32 cellular contexts compared by ENCODE assay signal in the genomic region with DNA sequence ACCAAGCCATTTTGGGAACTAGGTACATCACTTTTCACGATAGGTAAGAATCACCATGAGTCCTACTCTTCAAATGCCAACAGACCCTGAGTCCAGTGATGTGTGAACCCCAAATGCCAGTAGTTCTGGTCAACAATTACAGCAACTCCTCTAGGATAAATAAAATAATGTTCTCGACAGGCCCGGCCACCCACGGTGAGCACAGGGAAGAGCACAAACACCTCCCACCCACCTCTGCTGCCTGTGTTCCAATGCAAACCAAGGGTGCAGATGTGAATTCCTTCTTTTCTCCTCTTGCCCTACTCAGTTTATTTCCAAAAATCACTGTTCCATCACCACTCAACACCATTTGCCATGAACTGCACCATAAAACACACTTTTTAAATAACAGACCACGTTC. TPM values are rescaled to one million over a fixed set of nuclear protein-coding genes. Genes with fewer than 3 reads are reported as not detected.
"Had no signal": no experiment of that assay in that cellular context is flagged by ENCODE, and none has a peak within 500 bp of the region (broad histone marks: within the 10 kb centered on the region; RNA-seq: fewer than 3 reads in every experiment).

No MANE protein-coding gene starts in this region.

- H3K4me3 ChIP-seq: cardiac muscle cell, SK-N-MC had no signal

- FAIRE-seq: TTC549 had no signal

- H3K4me2 ChIP-seq: KMS-11 had no signal

- H3K9me3 Mint-ChIP-seq: activated CD4-positive, alpha-beta memory T cell treated with anti-CD3 and anti-CD28 coated beads for 36 hours; activated CD4-positive, alpha-beta T cell treated with anti-CD3 and anti-CD28 coated beads, Interleukin-2, amount 10 ng/mL, durations not matched to agents 7 days and 5 days; activated T-cell treated with anti-CD3 and anti-CD28 coated beads, Interleukin-2, amount 50 U/mL, for 4 hours; activated T-helper 17 cell treated with anti-CD3 and anti-CD28 coated beads, Interleukin-2, amount 50 U/mL, for 72 hours; T-cell had no signal

- H3K27me3 Mint-ChIP-seq: activated CD4-positive, alpha-beta memory T cell treated with anti-CD3 and anti-CD28 coated beads for 36 hours; activated CD4-positive, alpha-beta T cell treated with anti-CD3 and anti-CD28 coated beads, Interleukin-2, amount 10 ng/mL, durations not matched to agents 7 days and 5 days; T-cell had no signal

- H3K4me1 Mint-ChIP-seq: activated CD4-positive, alpha-beta T cell treated with anti-CD3 and anti-CD28 coated beads, Interleukin-2, amount 10 ng/mL, durations not matched to agents 7 days and 5 days; activated T-helper 17 cell treated with anti-CD3 and anti-CD28 coated beads, Interleukin-2, amount 50 U/mL, for 72 hours; T-cell had no signal

- H3K36me3 Mint-ChIP-seq: activated CD4-positive, alpha-beta memory T cell treated with anti-CD3 and anti-CD28 coated beads for 36 hours; activated naive CD8-positive, alpha-beta T cell; T-cell had no signal

- H3K27ac ChIP-seq: brain microvascular endothelial cell, cardiac muscle cell, KMS-11, SK-N-MC had no signal

- H3K9ac ChIP-seq: KMS-11 had no signal

- H3K4me3 Mint-ChIP-seq: activated CD4-positive, alpha-beta memory T cell treated with anti-CD3 and anti-CD28 coated beads for 36 hours; activated CD4-positive, alpha-beta T cell treated with anti-CD3 and anti-CD28 coated beads, Interleukin-2, amount 10 ng/mL, durations not matched to agents 7 days and 5 days; activated naive CD4-positive, alpha-beta T cell treated with anti-CD3 and anti-CD28 coated beads for 36 hours; activated naive CD8-positive, alpha-beta T cell; activated T-cell treated with anti-CD3 and anti-CD28 coated beads, Interleukin-2, amount 50 U/mL, for 4 hours; activated T-helper 17 cell treated with anti-CD3 and anti-CD28 coated beads, Interleukin-2, amount 50 U/mL, for 72 hours; T-cell had no signal

- H3K27me3 ChIP-seq: brain microvascular endothelial cell, cardiac muscle cell had no signal

- H3K36me3 ChIP-seq: brain microvascular endothelial cell, cardiac muscle cell had no signal

- H3K27ac Mint-ChIP-seq: activated CD4-positive, alpha-beta memory T cell treated with anti-CD3 and anti-CD28 coated beads for 36 hours; activated CD4-positive, alpha-beta T cell treated with anti-CD3 and anti-CD28 coated beads, Interleukin-2, amount 10 ng/mL, durations not matched to agents 7 days and 5 days; activated naive CD4-positive, alpha-beta T cell treated with anti-CD3 and anti-CD28 coated beads for 36 hours; activated naive CD8-positive, alpha-beta T cell; activated T-helper 17 cell treated with anti-CD3 and anti-CD28 coated beads, Interleukin-2, amount 50 U/mL, for 72 hours; T-cell had no signal

- ATAC-seq: activated T-cell treated with anti-CD3 and anti-CD28 coated beads, Interleukin-2, amount 50 U/mL, for 4 hours; activated T-helper 17 cell treated with anti-CD3 and anti-CD28 coated beads, Interleukin-2, amount 50 U/mL, for 72 hours; Panc1; Right ventricle myocardium inferior; T-cell had no signal

- DNase-seq: activated CD4-positive, alpha-beta memory T cell treated with anti-CD3 and anti-CD28 coated beads for 36 hours; activated CD4-positive, alpha-beta T cell treated with anti-CD3 and anti-CD28 coated beads, Interleukin-2, amount 10 ng/mL, durations not matched to agents 7 days and 5 days; activated CD4-positive, CD25-positive, alpha-beta regulatory T cell; activated CD8-positive, alpha-beta memory T cell treated with anti-CD3 and anti-CD28 coated beads for 24 hours; activated gamma-delta T cell; activated naive CD4-positive, alpha-beta T cell treated with anti-CD3 and anti-CD28 coated beads for 36 hours; activated T-cell treated with anti-CD3 and anti-CD28 coated beads, Interleukin-2, amount 50 U/mL, for 4 hours; brain microvascular endothelial cell; NCI-H1092; NCI-H1417 treated with DMSO at 0.1 percent for 48 hours; NCI-H1694; NCI-H2029; NCI-H2107; NCI-H2171 treated with DMSO at 0.1 percent for 48 hours; NCI-H226; NCI-H526; NCI-H82; RPMI8226; T-cell; T-helper 2 cell; T1000 had no signal

RNA-seq across cellular contexts. Expression of gene MPPED2, which starts 33.3 kb away (rescaled TPM):
- total RNA-seq: activated CD4-positive, alpha-beta memory T cell treated with anti-CD3 and anti-CD28 coated beads for 36 hours; activated naive CD4-positive, alpha-beta T cell treated with anti-CD3 and anti-CD28 coated beads for 36 hours; activated T-helper 17 cell treated with anti-CD3 and anti-CD28 coated beads, Interleukin-2, amount 50 U/mL, for 72 hours; MCF 10A; NCI-H460; OCI-LY7 had no signal
